8 cellular contexts compared by ENCODE assay signal in genomic region chr22:31084811-31085492, GRCh38. TPM values are rescaled to one million over a fixed set of nuclear protein-coding genes. Genes with fewer than 3 reads are reported as not detected.
A peak's percentile ranks its signal among the peaks of the same experiment; 100 is the strongest.
DNase-seq lines count a peak whose midpoint lies in the region; ATAC-seq and TF ChIP-seq lines count a peak whose summit lies in the region.

No MANE protein-coding gene starts in this region.

- TF ChIP-seq POLR2A in body of pancreas (IDR thresholded peaks at IDR 0.05): peak; percentile 53 to 82 (median 74)

- WGBS in body of pancreas, 2 donors: 10 to 20% methylated on average over 2 to 64 of the region's 69 CpGs

- peaks cover 61% of the 10 kb centered on the region for H3K4me1 ChIP-seq in body of pancreas

- no peaks in the 10 kb centered on the region for H3K9me3 ChIP-seq in body of pancreas
- H3K9me3 ChIP-seq in iPS-18c (ENCODE audit: control insufficient read depth, insufficient read depth, low read length): peaks cover 2% of the 10 kb centered on the region

- peak overlapping the region; percentile 4 to 19 for H3K4me3 ChIP-seq in body of pancreas
- peak overlapping the region; percentile 61 for H3K4me3 ChIP-seq in iPS-18c (ENCODE audit: insufficient read depth, low read depth, low read length)
- peak overlapping the region; percentile 49 to 85 (median 68) for H3K4me3 ChIP-seq in skin epidermis

- H3K36me3 ChIP-seq in body of pancreas (replicated peaks in 1 of 2; ENCODE audit: insufficient read depth in 1 of 2, low read depth in 2 of 2): peaks cover 0 to 10% of the 10 kb centered on the region in 2 donors

- ATAC-seq in GM19397 (IDR thresholded peaks at IDR 0.05; ENCODE audit: unreplicated experiment) (peak; percentile 64), body of pancreas (peak; percentile 47)

- intact Hi-C loops in body of pancreas (cut with DNase I): loop anchor here (5.0 kb wide), 1 partner anchor 143 kb away; no protein-coding TSS in a partner anchor

- TF ChIP-seq CTCF in body of pancreas (IDR thresholded peaks at IDR 0.05): peak; percentile 50 to 75 (median 68)

- DNase-seq in AML-193 (lab: John Stamatoyannopoulos, UW) (peak; percentile 59 to 66), HUDEP-2 (lab: John Stamatoyannopoulos, UW; ENCODE audit: unreplicated experiment in 76 of 76) (peak in 71 of 76 experiments; percentile 9 to 96 (median 72)), UCSD-AML1 (lab: John Stamatoyannopoulos, UW; ENCODE audit: unreplicated experiment) (peak; percentile 89), body of pancreas (peak; percentile 78 to 88 (median 84)), NCI-H524 treated with DMSO at 0.1 percent for 48 hours (lab: John Stamatoyannopoulos, UW) (no peak)

- no peaks in the 10 kb centered on the region for H3K27me3 ChIP-seq in body of pancreas

- peak overlapping the region; percentile 60 to 97 (median 92) for H3K27ac ChIP-seq in body of pancreas
- peak overlapping the region; percentile 56 to 99 (median 94) for H3K27ac ChIP-seq in skin epidermis

RNA-seq across cellular contexts. Expression of gene SMTN, which starts 3.8 kb away (rescaled TPM):
- 10 to 100 TPM; 35.5 to 50.1 TPM for total RNA-seq in body of pancreas

RNA-seq across cellular contexts. Expression of gene SELENOM, which starts 22.4 kb away (rescaled TPM):
- total RNA-seq in body of pancreas: 100 to 1,000 TPM; 127 to 198 TPM

RNA-seq across cellular contexts. Expression of gene INPP5J, which starts 37.8 kb away (rescaled TPM):
- total RNA-seq in body of pancreas: 10 to 100 TPM; 16.1 to 17.8 TPM

RNA-seq across cellular contexts. Expression of gene PLA2G3, which starts 55.4 kb away (rescaled TPM):
- not detected for total RNA-seq in body of pancreas

Comparison
In these comparisons a context has a peak if more than half of its experiments do, and no peak if none do; other contexts are left out.
1. H3K4me3 ChIP-seq: peak in every context shown above with its lines; median percentile 68 in skin epidermis; 61 in iPS-18c; 12 in body of pancreas.